ENCODE assay signal across 16 cellular contexts in genomic region chr13:59568306-59568705, GRCh38.
A peak's percentile ranks its signal among the peaks of the same experiment; 100 is the strongest.
DNase-seq lines count a peak whose midpoint lies in the region; TF ChIP-seq lines count a peak whose summit lies in the region.
"Had no signal": no experiment of that assay in that cellular context is flagged by ENCODE, and none has a peak within 500 bp of the region (broad histone marks: within the 10 kb centered on the region; RNA-seq: fewer than 3 reads in every experiment).

No MANE protein-coding gene starts in this region.

- intact Hi-C loops in adrenal gland (cut with DNase I), result no loop called here

- H3K4me3 Mint-ChIP-seq in neural progenitor cell, result no peak overlapping the region
- H3K4me3 Mint-ChIP-seq: CD4-positive, CD25-positive, alpha-beta regulatory T cell; HFFc6 had no signal

- H3K4me2 ChIP-seq in neural progenitor cell, result no peak overlapping the region
- H3K4me2 ChIP-seq: BLaER1 treated with 17β-estradiol and CSF1 and Interleukin-3, amounts not matched to agents 10 nM and 100 nM had no signal

- H4K20me1 ChIP-seq in neural progenitor cell (ENCODE audit: low read depth), result no peaks in the 10 kb centered on the region
- H4K20me1 ChIP-seq: BLaER1 treated with 17β-estradiol and CSF1 and Interleukin-3, amounts not matched to agents 10 nM and 100 nM had no signal

- H3K9me3 ChIP-seq in neural progenitor cell (ENCODE audit: low read depth) (peaks cover 6% of the 10 kb centered on the region), adrenal gland (replicated peaks in 1 of 3) (no peaks in the 10 kb centered on the region)

- peaks cover 20% of the 10 kb centered on the region for H3K4me1 ChIP-seq in neural progenitor cell
- no peaks in the 10 kb centered on the region for H3K4me1 ChIP-seq in adrenal gland (replicated peaks in 1 of 2)

- peaks cover 4% of the 10 kb centered on the region for H3K27me3 Mint-ChIP-seq in neural progenitor cell (ENCODE audit: insufficient read depth, low read depth)
- H3K27me3 Mint-ChIP-seq: CD4-positive, CD25-positive, alpha-beta regulatory T cell had no signal

- H3F3A ChIP-seq in neural progenitor cell (ENCODE audit: low read depth), result peaks cover 4% of the 10 kb centered on the region

- H3K27me3 ChIP-seq in neural progenitor cell (no peaks in the 10 kb centered on the region), adrenal gland (no peaks in the 10 kb centered on the region)
- H3K27me3 ChIP-seq: BLaER1 treated with 17β-estradiol and CSF1 and Interleukin-3, amounts not matched to agents 10 nM and 100 nM had no signal

- peaks cover 13% of the 10 kb centered on the region for H3K9me3 Mint-ChIP-seq in neural progenitor cell
- H3K9me3 Mint-ChIP-seq: HFFc6 had no signal

- DNase-seq in COLO829 (ENCODE audit: low spot score) (peak; percentile 53), dermis blood vessel endothelial cell (peak; percentile 2), foreskin melanocyte (peak; percentile 74), neural progenitor cell (ENCODE audit: low spot score) (peak; percentile 25), GDM1 (lab: John Stamatoyannopoulos, UW) (no peak), adrenal gland (no peak), Kasumi-1 (lab: John Stamatoyannopoulos, UW) (no peak)
- no peak for DNase-seq in activated effector memory CD4-positive, alpha-beta T cell treated with Interleukin-2 at 50 U/mL for 16 hours
- DNase-seq: 8988T; ACHN; Calu3; CD4-positive, CD25-positive, alpha-beta regulatory T cell; DMS 273 treated with DMSO at 0.1 percent for 48 hours; HCEC 1CT; HFFc6 had no signal

- peaks cover 3% of the 10 kb centered on the region for H3K4me1 Mint-ChIP-seq in neural progenitor cell
- H3K4me1 Mint-ChIP-seq: CD4-positive, CD25-positive, alpha-beta regulatory T cell had no signal

- no peak for TF ChIP-seq CTCF in neural progenitor cell (IDR thresholded peaks at IDR 0.05)
- TF ChIP-seq CTCF in adrenal gland (IDR thresholded peaks at IDR 0.05), result no peak

- H3K27ac ChIP-seq in neural progenitor cell, result no peak overlapping the region
- no peak overlapping the region for H3K27ac ChIP-seq in adrenal gland
- H3K27ac ChIP-seq: BLaER1 treated with 17β-estradiol and CSF1 and Interleukin-3, amounts not matched to agents 10 nM and 100 nM had no signal

- no peak overlapping the region for H3K27ac Mint-ChIP-seq in neural progenitor cell
- H3K27ac Mint-ChIP-seq: CD4-positive, CD25-positive, alpha-beta regulatory T cell; HFFc6 had no signal

- no peaks in the 10 kb centered on the region for H3K36me3 Mint-ChIP-seq in neural progenitor cell
- H3K36me3 Mint-ChIP-seq: CD4-positive, CD25-positive, alpha-beta regulatory T cell had no signal

- H3K36me3 ChIP-seq in neural progenitor cell (no peaks in the 10 kb centered on the region), adrenal gland (replicated peaks in 1 of 2) (no peaks in the 10 kb centered on the region)
- H3K36me3 ChIP-seq: BLaER1 treated with 17β-estradiol and CSF1 and Interleukin-3, amounts not matched to agents 10 nM and 100 nM had no signal

- no peak overlapping the region for H2AFZ ChIP-seq in neural progenitor cell (replicated peaks)

- TF ChIP-seq POLR2A in adrenal gland (IDR thresholded peaks at IDR 0.05), result no peak

- 45 to 53% (median 52%) methylated on average over 4 of the region's 4 CpGs for WGBS in adrenal gland, 4 donors

- H3K79me2 ChIP-seq in neural progenitor cell (ENCODE audit: low read depth), result no peaks in the 10 kb centered on the region

- H3K4me3 ChIP-seq in neural progenitor cell (no peak overlapping the region), adrenal gland (no peak overlapping the region)
- H3K4me3 ChIP-seq: BLaER1 treated with 17β-estradiol and CSF1 and Interleukin-3, amounts not matched to agents 10 nM and 100 nM had no signal

- no peak overlapping the region for H3K9ac ChIP-seq in neural progenitor cell
- H3K9ac ChIP-seq: BLaER1 treated with 17β-estradiol and CSF1 and Interleukin-3, amounts not matched to agents 10 nM and 100 nM had no signal

Comparison
In these comparisons a context has a peak if more than half of its experiments do, and no peak if none do; other contexts are left out.
1. DNase-seq: peak in COLO829 (single experiment), dermis blood vessel endothelial cell (single experiment), foreskin melanocyte (single experiment) and neural progenitor cell (single experiment); none in GDM1 (single experiment), activated effector memory CD4-positive, alpha-beta T cell treated with Interleukin-2 at 50 U/mL for 16 hours (single experiment), adrenal gland (0 of 7) and Kasumi-1 (0 of 2).